Comparison of ENCODE assay signal across 7 cellular contexts in genomic region chr11:833114-833791, GRCh38. TPM values are rescaled to one million over a fixed set of nuclear protein-coding genes. Genes with fewer than 3 reads are reported as not detected.
DNase-seq lines count a peak whose midpoint lies in the region; ATAC-seq, FAIRE-seq and TF ChIP-seq lines count a peak whose summit lies in the region.

No MANE protein-coding gene starts in this region.

- no peak overlapping the region for H3K27ac Mint-ChIP-seq in activated T-helper 17 cell treated with anti-CD3 and anti-CD28 coated beads, Interleukin-2, amount 50 U/mL, for 72 hours

- peak; percentile 52 for ATAC-seq in activated T-helper 17 cell treated with anti-CD3 and anti-CD28 coated beads, Interleukin-2, amount 50 U/mL, for 72 hours (replicated peaks)
- ATAC-seq in pancreas = peak; percentile 13 to 45 (median 26)
- ATAC-seq in GM21423 (IDR thresholded peaks at IDR 0.05; ENCODE audit: unreplicated experiment) = no peak

- peaks cover 3% of the 10 kb centered on the region for H3K27me3 Mint-ChIP-seq in activated T-helper 17 cell treated with anti-CD3 and anti-CD28 coated beads, Interleukin-2, amount 50 U/mL, for 72 hours

- TF ChIP-seq CTCF in HL-60 (IDR thresholded peaks at IDR 0.05; ENCODE audit: insufficient read depth, low read length) (no peak), pancreas (IDR thresholded peaks at IDR 0.05) (no peak)

- FAIRE-seq in GM12892 (lab: Jason Lieb, UNC) (peak; percentile 78), pancreas (lab: Jason Lieb, UNC) (no peak)

- H3K27ac ChIP-seq in HL-60 (replicated peaks) (0 out of 2 replicates have a peak overlapping the region, but pooled peaks have one; percentile 23), pancreas (peak overlapping the region; percentile 85 to 95 (median 88))

- intact Hi-C loops in pancreas (cut with DNase I) = no loop called here

- H3K36me3 Mint-ChIP-seq in activated T-helper 17 cell treated with anti-CD3 and anti-CD28 coated beads, Interleukin-2, amount 50 U/mL, for 72 hours (ENCODE audit: low read depth) = no peaks in the 10 kb centered on the region

- no peak for DNase-seq in GM12892 (ENCODE audit: insufficient read length)
- no peak for DNase-seq in HL-60 (ENCODE audit: low read depth in 1 of 2, low spot score in 1 of 2)
- peak; percentile 63 for DNase-seq in glomerular visceral epithelial cell (ENCODE audit: extremely low spot score)
- peak in 5 of 6 donors; percentile 71 to 90 (median 84) for DNase-seq in pancreas
- no peak for DNase-seq in SW 1271 (lab: John Stamatoyannopoulos, UW)

- H3K27me3 ChIP-seq in HL-60 (ENCODE audit: insufficient read depth, poor library complexity, severe bottlenecking) (peaks cover 9% of the 10 kb centered on the region), pancreas (no peaks in the 10 kb centered on the region)

- H3K36me3 ChIP-seq in pancreas = peaks cover 0 to 20% (median 9%) of the 10 kb centered on the region in 3 donors

- no peaks in the 10 kb centered on the region for H3K9me3 ChIP-seq in pancreas

- peak overlapping the region; percentile 78 for H3K4me3 Mint-ChIP-seq in activated T-helper 17 cell treated with anti-CD3 and anti-CD28 coated beads, Interleukin-2, amount 50 U/mL, for 72 hours

- no peak for TF ChIP-seq POLR2A in GM12892 (IDR thresholded peaks at IDR 0.05; ENCODE audit: low read depth, low read length)

- peaks cover 9 to 21% (median 21%) of the 10 kb centered on the region in 3 donors for H3K4me1 ChIP-seq in pancreas

- peak overlapping the region; percentile 63 for H3K4me3 ChIP-seq in HL-60 (replicated peaks; ENCODE audit: insufficient read depth, low read length)
- H3K4me3 ChIP-seq in pancreas = peak overlapping the region; percentile 71 to 86 (median 82)

- no peaks in the 10 kb centered on the region for H3K9me3 Mint-ChIP-seq in activated T-helper 17 cell treated with anti-CD3 and anti-CD28 coated beads, Interleukin-2, amount 50 U/mL, for 72 hours

- H3K4me1 Mint-ChIP-seq in activated T-helper 17 cell treated with anti-CD3 and anti-CD28 coated beads, Interleukin-2, amount 50 U/mL, for 72 hours = peaks cover 5% of the 10 kb centered on the region

- WGBS in pancreas, 2 donors = 1 to 2% methylated on average over 36 to 55 of the region's 55 CpGs

RNA-seq across cellular contexts. Expression of gene CD151, which starts 0.5 kb away (rescaled TPM):
- polyA plus RNA-seq in GM12892 (2012; ENCODE audit: missing spikeins) = 10.3 TPM
- total RNA-seq in activated T-helper 17 cell treated with anti-CD3 and anti-CD28 coated beads, Interleukin-2, amount 50 U/mL, for 72 hours = 10 to 100 TPM; 61.5 to 74.6 TPM
- 100 to 1,000 TPM; 163 to 278 (median 233) TPM for total RNA-seq in pancreas
- polyA plus RNA-seq in pancreas = 100 to 1,000 TPM; 256 to 351 TPM

RNA-seq across cellular contexts. Expression of gene CRACR2B, which starts 5.5 kb away (rescaled TPM):
- polyA plus RNA-seq in GM12892 (2012; ENCODE audit: missing spikeins) = 1.6 TPM
- total RNA-seq in activated T-helper 17 cell treated with anti-CD3 and anti-CD28 coated beads, Interleukin-2, amount 50 U/mL, for 72 hours = 1 to 10 TPM; 1.4 to 1.9 TPM
- total RNA-seq in pancreas = 100 to 1,000 TPM in 4 of 6 donors, 10 to 100 TPM in 2; 60.6 to 140 (median 108) TPM
- polyA plus RNA-seq in pancreas = 100 to 1,000 TPM; 263 to 378 TPM

RNA-seq across cellular contexts. Expression of gene POLR2L, which starts 9.1 kb away (rescaled TPM):
- 59.6 TPM for polyA plus RNA-seq in GM12892 (2012; ENCODE audit: missing spikeins)
- 100 to 1,000 TPM in 1 of 2 donors, 10 to 100 TPM in 1; 41.2 to 106 TPM for total RNA-seq in activated T-helper 17 cell treated with anti-CD3 and anti-CD28 coated beads, Interleukin-2, amount 50 U/mL, for 72 hours
- 10 to 100 TPM; 62.9 to 98.8 (median 68.9) TPM for total RNA-seq in pancreas
- polyA plus RNA-seq in pancreas = 100 to 1,000 TPM in 1 of 2 donors, 10 to 100 TPM in 1; 64.7 to 110 TPM

RNA-seq across cellular contexts. Expression of gene TSPAN4, which starts 9.4 kb away (rescaled TPM):
- 3.3 TPM for polyA plus RNA-seq in GM12892 (2012; ENCODE audit: missing spikeins)
- total RNA-seq in activated T-helper 17 cell treated with anti-CD3 and anti-CD28 coated beads, Interleukin-2, amount 50 U/mL, for 72 hours = 10 to 100 TPM in 1 of 2 donors, 1 to 10 TPM in 1; 6.0 to 11.2 TPM
- total RNA-seq in pancreas = 10 to 100 TPM; 15.3 to 25.0 (median 18.8) TPM
- polyA plus RNA-seq in pancreas = 10 to 100 TPM; 44.0 to 67.2 TPM

RNA-seq across cellular contexts. Expression of gene PNPLA2, which starts 14.5 kb away (rescaled TPM):
- polyA plus RNA-seq in GM12892 (2012; ENCODE audit: missing spikeins) = 5.5 TPM
- total RNA-seq in activated T-helper 17 cell treated with anti-CD3 and anti-CD28 coated beads, Interleukin-2, amount 50 U/mL, for 72 hours = 10 to 100 TPM; 36.8 to 39.3 TPM
- 100 to 1,000 TPM in 1 of 6 donors, 10 to 100 TPM in 5; 59.1 to 109 (median 82.1) TPM for total RNA-seq in pancreas
- polyA plus RNA-seq in pancreas = 100 to 1,000 TPM; 233 to 234 TPM

Comparison
In these comparisons a context has a peak if more than half of its experiments do, and no peak if none do; other contexts are left out.
1. DNase-seq: peak in glomerular visceral epithelial cell (single experiment) and pancreas (5 of 6); none in GM12892 (single experiment), HL-60 (0 of 2) and SW 1271 (0 of 2).
2. RNA of gene CRACR2B, which starts 5.5 kb away (total RNA-seq): 60.6 to 140 TPM in pancreas; 1.4 to 1.9 TPM in activated T-helper 17 cell treated with anti-CD3 and anti-CD28 coated beads, Interleukin-2, amount 50 U/mL, for 72 hours; every median in the first group is over 10 times any median in the second.